ENCODE assay signal across 1 cellular context in genomic region chr6:108134213-108134973, GRCh38.
TF ChIP-seq lines count a peak whose summit lies in the region.

No MANE protein-coding gene starts in this region.

TF ChIP-seq in K562, 482 proteins besides CTCF, POLR2A, EP300 and RAD21:
- no peak for TF ChIP-seq RERE (CRISPR knock-in tag; IDR thresholded peaks at IDR 0.05; ENCODE audit: borderline replicate concordance)
- peak; percentile 83 for TF ChIP-seq CBX2 (IDR thresholded peaks at IDR 0.05; ENCODE audit: insufficient read depth, low read length, poor library complexity, severe bottlenecking)
